12 cellular contexts compared by ENCODE assay signal in the genomic region with DNA sequence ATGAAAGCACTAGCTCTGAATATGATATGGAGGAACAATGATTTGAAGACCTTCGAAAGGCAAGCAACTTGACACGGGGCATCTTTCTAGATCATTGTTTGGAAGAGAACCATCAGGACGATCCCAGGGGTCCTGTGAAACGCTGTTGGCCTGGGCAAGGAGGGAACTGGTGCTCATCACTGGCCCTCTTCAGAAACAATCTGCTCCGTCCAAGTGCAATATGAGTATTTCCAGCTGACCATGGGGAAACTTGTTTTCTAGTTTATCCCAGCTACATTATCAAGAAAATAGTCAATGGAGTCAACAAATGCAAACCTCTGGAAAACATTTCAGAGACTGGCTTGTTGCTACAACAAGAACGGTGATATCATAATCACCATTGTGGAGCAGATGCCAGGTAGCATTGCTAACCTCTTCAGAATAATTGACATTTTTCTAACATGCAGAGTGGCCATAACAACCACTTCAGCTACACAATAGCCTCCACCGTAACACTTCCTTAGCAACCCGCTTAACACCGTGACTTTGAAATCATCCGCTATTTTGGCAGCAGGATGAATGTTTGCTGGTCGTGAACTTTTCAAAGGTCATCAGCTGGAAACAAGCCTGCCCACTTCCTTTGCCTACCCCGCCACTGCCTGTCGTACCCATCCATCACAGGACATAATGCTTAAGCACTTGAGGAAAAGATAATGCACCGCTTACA.
DNase-seq lines count a peak whose midpoint lies in the region; ATAC-seq and TF ChIP-seq lines count a peak whose summit lies in the region.
"Had no signal": no experiment of that assay in that cellular context is flagged by ENCODE, and none has a peak within 500 bp of the region (broad histone marks: within the 10 kb centered on the region; RNA-seq: fewer than 3 reads in every experiment).

No MANE protein-coding gene starts in this region.

- no peak for TF ChIP-seq POLR2A in stomach (IDR thresholded peaks at IDR 0.05)

- H4K20me1 ChIP-seq in GM23338 (replicated peaks; ENCODE audit: insufficient read depth): no peaks in the 10 kb centered on the region

- ATAC-seq in GM23338: no peak; the same call in 2 of the 3 replicates

- DNase-seq in GM23338 (ENCODE audit: low spot score): peak; percentile 52
- DNase-seq in NCI-H510A (lab: John Stamatoyannopoulos, UW): peak; percentile 75
- peak; percentile 56 for DNase-seq in endodermal cell
- no peak for DNase-seq in stomach
- no peak for DNase-seq in iPS-NIHi7 (ENCODE audit: extremely low spot score)
- DNase-seq in GM10266 (ENCODE audit: extremely low spot score): no peak
- DNase-seq in activated CD4-positive, alpha-beta T cell treated with anti-CD3 and anti-CD28 coated beads, Interleukin-2, amount 10 ng/mL, durations not matched to agents 7 days and 5 days: no peak
- DNase-seq: activated CD4-positive, alpha-beta T cell treated with anti-CD3 and anti-CD28 coated beads, Interleukin-2, amount 10 ng/mL, durations not matched to agents 24 days and 14 days; EL had no signal

- H3K4me1 Mint-ChIP-seq in GM23338 (peaks cover 33% of the 10 kb centered on the region), endodermal cell (no peaks in the 10 kb centered on the region), nephron (peaks cover 8% of the 10 kb centered on the region)
- no peaks in the 10 kb centered on the region for H3K4me1 Mint-ChIP-seq in activated CD4-positive, alpha-beta T cell treated with anti-CD3 and anti-CD28 coated beads, Interleukin-2, amount 10 ng/mL, durations not matched to agents 7 days and 5 days
- H3K4me1 Mint-ChIP-seq: activated CD4-positive, alpha-beta T cell treated with anti-CD3 and anti-CD28 coated beads, Interleukin-2, amount 10 ng/mL, durations not matched to agents 24 days and 14 days; central memory CD8-positive, alpha-beta T cell had no signal

- no peaks in the 10 kb centered on the region for H3K9me2 ChIP-seq in GM23338 (ENCODE audit: insufficient read depth)

- CTCF ChIA-PET in activated CD4-positive, alpha-beta T cell treated with anti-CD3 and anti-CD28 coated beads, Interleukin-2, amount 10 ng/mL, durations not matched to agents 7 days and 5 days (lab: Charles Lee): no interaction called here

- H3K9me3 Mint-ChIP-seq in GM23338 (no peaks in the 10 kb centered on the region), endodermal cell (no peaks in the 10 kb centered on the region), nephron (no peaks in the 10 kb centered on the region)
- H3K9me3 Mint-ChIP-seq in activated CD4-positive, alpha-beta T cell treated with anti-CD3 and anti-CD28 coated beads, Interleukin-2, amount 10 ng/mL, durations not matched to agents 7 days and 5 days: no peaks in the 10 kb centered on the region
- H3K9me3 Mint-ChIP-seq: activated CD4-positive, alpha-beta T cell treated with anti-CD3 and anti-CD28 coated beads, Interleukin-2, amount 10 ng/mL, durations not matched to agents 24 days and 14 days; central memory CD8-positive, alpha-beta T cell; memory B cell had no signal

- no peak overlapping the region for H3K4me3 Mint-ChIP-seq in GM23338
- H3K4me3 Mint-ChIP-seq in endodermal cell: no peak overlapping the region
- H3K4me3 Mint-ChIP-seq in nephron: no peak overlapping the region
- no peak overlapping the region for H3K4me3 Mint-ChIP-seq in activated CD4-positive, alpha-beta T cell treated with anti-CD3 and anti-CD28 coated beads, Interleukin-2, amount 10 ng/mL, durations not matched to agents 7 days and 5 days
- H3K4me3 Mint-ChIP-seq: activated CD4-positive, alpha-beta T cell treated with anti-CD3 and anti-CD28 coated beads, Interleukin-2, amount 10 ng/mL, durations not matched to agents 24 days and 14 days; central memory CD8-positive, alpha-beta T cell; memory B cell had no signal

- H3K36me3 ChIP-seq in GM23338 (ENCODE audit: insufficient read depth) (no peaks in the 10 kb centered on the region), endodermal cell (ENCODE audit: control insufficient read depth, insufficient read depth, low read length) (no peaks in the 10 kb centered on the region), stomach (no peaks in the 10 kb centered on the region)

- H3K27me3 ChIP-seq in GM23338 (ENCODE audit: insufficient read depth) (peaks cover 10% of the 10 kb centered on the region; the same call in 1 of the 2 replicates), endodermal cell (ENCODE audit: control insufficient read depth, insufficient read depth, low read length, poor library complexity, severe bottlenecking) (no peaks in the 10 kb centered on the region), stomach (peaks cover 0 to 5% (median 0%) of the 10 kb centered on the region in 3 donors)

- H3K36me3 Mint-ChIP-seq in GM23338 (ENCODE audit: low read depth) (no peaks in the 10 kb centered on the region), endodermal cell (ENCODE audit: low read depth) (no peaks in the 10 kb centered on the region), nephron (ENCODE audit: low read depth) (no peaks in the 10 kb centered on the region)
- H3K36me3 Mint-ChIP-seq in activated CD4-positive, alpha-beta T cell treated with anti-CD3 and anti-CD28 coated beads, Interleukin-2, amount 10 ng/mL, durations not matched to agents 7 days and 5 days (ENCODE audit: low read depth): no peaks in the 10 kb centered on the region
- H3K36me3 Mint-ChIP-seq: memory B cell had no signal

- 68 to 76% methylated on average over 8 to 14 of the region's 14 CpGs for WGBS in endodermal cell (ENCODE audit: insufficient coverage in 1 of 2, insufficient read length in 1 of 2), 2 experiments
- 22 to 34% (median 26%) methylated on average over 14 of the region's 14 CpGs for WGBS in stomach, 5 donors

- H3K4me3 ChIP-seq in GM23338 (no peak overlapping the region), endodermal cell (ENCODE audit: low read length) (no peak overlapping the region), stomach (no peak overlapping the region)

- no peak for TF ChIP-seq EP300 in stomach (IDR thresholded peaks at IDR 0.05)

- H3K9me3 ChIP-seq in endodermal cell (ENCODE audit: control insufficient read depth, low read length): no peaks in the 10 kb centered on the region
- H3K9me3 ChIP-seq in stomach: no peaks in the 10 kb centered on the region

- H3K79me2 ChIP-seq in GM23338 (replicated peaks; ENCODE audit: insufficient read depth): no peaks in the 10 kb centered on the region

- peaks cover 13% of the 10 kb centered on the region for H3K27me3 Mint-ChIP-seq in GM23338 (ENCODE audit: insufficient read depth, low read depth, poor library complexity)
- peaks cover 41% of the 10 kb centered on the region for H3K27me3 Mint-ChIP-seq in endodermal cell (ENCODE audit: insufficient read depth)
- peaks cover 27% of the 10 kb centered on the region for H3K27me3 Mint-ChIP-seq in nephron (ENCODE audit: low read depth)
- H3K27me3 Mint-ChIP-seq in activated CD4-positive, alpha-beta T cell treated with anti-CD3 and anti-CD28 coated beads, Interleukin-2, amount 10 ng/mL, durations not matched to agents 7 days and 5 days: peaks cover 12% of the 10 kb centered on the region

- H3K4me1 ChIP-seq in GM23338 (ENCODE audit: insufficient read depth) (peaks cover 17% of the 10 kb centered on the region), endodermal cell (ENCODE audit: control insufficient read depth, insufficient read depth, low read length) (no peaks in the 10 kb centered on the region), stomach (peaks cover 0 to 9% (median 0%) of the 10 kb centered on the region in 4 donors)

- no peak overlapping the region for H3K27ac Mint-ChIP-seq in GM23338
- no peak overlapping the region for H3K27ac Mint-ChIP-seq in endodermal cell
- peak overlapping the region in 2 of 3 experiments; percentile 46 to 61 for H3K27ac Mint-ChIP-seq in nephron
- H3K27ac Mint-ChIP-seq in activated CD4-positive, alpha-beta T cell treated with anti-CD3 and anti-CD28 coated beads, Interleukin-2, amount 10 ng/mL, durations not matched to agents 7 days and 5 days: no peak overlapping the region
- H3K27ac Mint-ChIP-seq: activated CD4-positive, alpha-beta T cell treated with anti-CD3 and anti-CD28 coated beads, Interleukin-2, amount 10 ng/mL, durations not matched to agents 24 days and 14 days; memory B cell had no signal

- H3F3A ChIP-seq in GM23338 (replicated peaks; ENCODE audit: low read depth): no peaks in the 10 kb centered on the region

- POLR2A ChIA-PET in activated CD4-positive, alpha-beta T cell treated with anti-CD3 and anti-CD28 coated beads, Interleukin-2, amount 10 ng/mL, durations not matched to agents 7 days and 5 days (lab: Charles Lee): no interaction called here

- no peak for TF ChIP-seq CTCF in GM23338 (conservative IDR thresholded peaks at IDR 0.05; ENCODE audit: low read depth in 2 of 2)
- no peak for TF ChIP-seq CTCF in endodermal cell (conservative IDR thresholded peaks at IDR 0.05)
- TF ChIP-seq CTCF in nephron (IDR thresholded peaks at IDR 0.05; ENCODE audit: unreplicated experiment in 3 of 3): no peak
- TF ChIP-seq CTCF in stomach (IDR thresholded peaks at IDR 0.05): no peak
- TF ChIP-seq CTCF in GM10266 (IDR thresholded peaks at IDR 0.05; ENCODE audit: control insufficient read depth, insufficient read depth, low read depth, missing control alignments): no peak

- H3K27ac ChIP-seq in GM23338 (ENCODE audit: low read depth) (no peak overlapping the region), endodermal cell (ENCODE audit: low read depth, low read length) (peak overlapping the region; percentile 94), stomach (no peak overlapping the region)

- H3K9ac ChIP-seq in endodermal cell (ENCODE audit: extremely low read depth, low read length, poor library complexity, severe bottlenecking): no peak overlapping the region

- H2AFZ ChIP-seq in GM23338: no peak overlapping the region

- H3K4me2 ChIP-seq in GM23338: no peak overlapping the region

- intact Hi-C loops in stomach (cut with DNase I; ENCODE audit: low total_unique reads): no loop called here

TF ChIP-seq in GM23338, 12 proteins besides CTCF, POLR2A, EP300 and RAD21 (continues in another document):
- TF ChIP-seq ZNF331 (CRISPR knock-in tag; IDR thresholded peaks at IDR 0.05; ENCODE audit: low read depth): no peak

Comparison
In these comparisons a context has a peak if more than half of its experiments do, and no peak if none do; other contexts are left out.
1. DNase-seq: peak in GM23338 (single experiment), NCI-H510A (single experiment) and endodermal cell (single experiment); none in stomach (single experiment), iPS-NIHi7 (single experiment), GM10266 (single experiment) and activated CD4-positive, alpha-beta T cell treated with anti-CD3 and anti-CD28 coated beads, Interleukin-2, amount 10 ng/mL, durations not matched to agents 7 days and 5 days (single experiment).
2. H3K27ac Mint-ChIP-seq: peak in nephron (2 of 3); none in GM23338 (single experiment), endodermal cell (single experiment) and activated CD4-positive, alpha-beta T cell treated with anti-CD3 and anti-CD28 coated beads, Interleukin-2, amount 10 ng/mL, durations not matched to agents 7 days and 5 days (single experiment).